ENCODE assay signal across 6 cellular contexts in the genomic region with DNA sequence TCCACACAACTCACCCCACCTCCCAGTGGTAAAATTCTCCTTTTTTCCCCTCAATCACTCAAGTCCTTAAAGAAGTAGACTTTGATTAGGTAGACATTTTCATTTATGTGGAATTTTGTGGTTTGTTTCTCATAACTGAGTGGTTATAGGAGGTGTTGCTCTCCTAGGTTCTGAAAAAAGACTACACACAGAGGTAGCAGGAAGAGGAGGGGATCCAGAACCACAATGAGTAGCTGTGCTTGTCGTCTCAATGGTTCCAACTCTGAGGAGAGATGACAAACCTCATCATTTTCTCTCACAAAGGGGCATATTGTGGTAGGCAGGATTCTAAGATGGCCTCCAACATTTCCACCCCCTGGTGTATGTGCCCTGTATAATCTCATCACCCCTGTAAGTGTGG. TPM values are rescaled to one million over a fixed set of nuclear protein-coding genes. Genes with fewer than 3 reads are reported as not detected.
"Had no signal": no experiment of that assay in that cellular context is flagged by ENCODE, and none has a peak within 500 bp of the region (broad histone marks: within the 10 kb centered on the region; RNA-seq: fewer than 3 reads in every experiment).

No MANE protein-coding gene starts in this region.

RNA-seq across cellular contexts. Expression of gene ROPN1B, which starts 5.1 kb away (rescaled TPM):
- total RNA-seq: LHCN-M2; NCI-H460; Peyer's patch; SJCRH30; T-helper 1 cell treated with Interleukin-12 subunit alpha and Interleukin-12 subunit beta and Interleukin-4 antibody, amounts not matched to agents 30 ng/mL and 1 ng/mL, for 36 hours had no signal
- polyA plus RNA-seq: IgD-negative memory B cell had no signal
